In the genomic region with DNA sequence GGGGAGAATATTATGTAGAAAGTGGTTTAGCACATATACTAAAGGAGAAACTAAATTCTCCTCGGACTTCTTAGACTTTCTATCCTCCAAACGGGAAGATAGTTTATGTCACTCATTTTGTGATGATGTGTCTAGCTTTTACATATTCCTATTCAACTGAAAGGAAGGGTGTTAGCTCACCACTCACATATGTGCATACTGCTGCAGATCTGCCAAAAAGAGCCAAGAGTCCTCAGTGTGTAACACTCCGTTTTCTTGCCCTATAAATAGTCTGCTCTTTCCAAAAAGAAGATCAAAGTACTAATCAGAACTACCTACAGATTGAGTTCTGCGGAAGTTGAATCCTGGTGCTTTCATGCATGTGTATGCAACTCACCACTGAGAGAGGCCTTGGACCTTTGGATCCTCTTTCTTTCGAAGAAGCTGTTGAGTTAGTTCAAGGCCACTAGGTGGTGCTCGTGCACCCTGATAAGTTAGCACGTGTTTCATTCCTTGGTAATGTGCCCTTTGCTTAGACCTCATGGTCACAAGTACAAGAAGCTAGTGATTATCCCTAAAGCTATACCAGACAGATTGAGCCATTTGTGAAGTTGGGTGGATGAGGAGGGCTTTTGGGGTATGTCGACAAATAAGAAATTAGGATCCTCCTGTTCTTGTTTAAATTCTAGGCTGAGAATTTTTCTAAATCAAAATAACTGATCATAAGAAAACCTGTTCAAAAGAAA, we compare ENCODE assay signal across 8 cellular contexts. TPM values are rescaled to one million over a fixed set of nuclear protein-coding genes. Genes with fewer than 3 reads are reported as not detected.
DNase-seq lines count a peak whose midpoint lies in the region; ATAC-seq and TF ChIP-seq lines count a peak whose summit lies in the region.

No MANE protein-coding gene starts in this region.

- H3K36me3 Mint-ChIP-seq in CD8-positive, alpha-beta memory T cell = peaks cover 0 to 9% (median 0%) of the 10 kb centered on the region in 3 donors

- H3K27me3 ChIP-seq in CD8-positive, alpha-beta memory T cell (ENCODE audit: insufficient read depth, low read length, poor library complexity, severe bottlenecking) = no peaks in the 10 kb centered on the region

- POLR2A ChIA-PET in CD8-positive, alpha-beta memory T cell (lab: Charles Lee) = interaction anchor here (0.5 to 0.7 kb wide), 3 partner anchors 14 to 153 kb away, joined by 3 to 5 read pairs (median 4); no protein-coding TSS in a partner anchor

- peak overlapping the region in 1 of 8 donors; percentile 10 for H3K27ac Mint-ChIP-seq in CD8-positive, alpha-beta memory T cell

- no peaks in the 10 kb centered on the region for H3K9me3 ChIP-seq in CD8-positive, alpha-beta memory T cell (ENCODE audit: low read length)

- H3K9me3 Mint-ChIP-seq in CD8-positive, alpha-beta memory T cell = no peaks in the 10 kb centered on the region

- peak; percentile 96 for ATAC-seq in GM19455 (IDR thresholded peaks at IDR 0.05; ENCODE audit: unreplicated experiment)
- ATAC-seq in HG03565 (IDR thresholded peaks at IDR 0.05; ENCODE audit: unreplicated experiment) = peak; percentile 96

- H3K27me3 Mint-ChIP-seq in CD8-positive, alpha-beta memory T cell = no peaks in the 10 kb centered on the region

- H3K27ac ChIP-seq in CD8-positive, alpha-beta memory T cell (ENCODE audit: low read depth, low read length) = no peak overlapping the region

- no peaks in the 10 kb centered on the region for H3K4me1 ChIP-seq in CD8-positive, alpha-beta memory T cell (ENCODE audit: insufficient read depth, low read length)

- DNase-seq in CD8-positive, alpha-beta memory T cell = peak; percentile 59 to 82 (median 66)
- peak; percentile 86 for DNase-seq in NCI-H748 (lab: John Stamatoyannopoulos, UW; ENCODE audit: unreplicated experiment)
- peak; percentile 73 for DNase-seq in activated CD4-positive, alpha-beta T cell treated with anti-CD3 and anti-CD28 coated beads, Interleukin-2, amount 50 U/mL, for 1 hour
- DNase-seq in dermis blood vessel endothelial cell = peak; percentile 98
- peak; percentile 82 to 93 for DNase-seq in lower leg skin (ENCODE audit: low spot score in 2 of 2)
- peak; percentile 46 for DNase-seq in stimulated activated CD8-positive, alpha-beta memory T cell treated with anti-CD3 and anti-CD28 coated beads, Interleukin-12 subunit alpha, Interleukin-12 subunit beta, amount 100 ng/mL, for 4 hours (ENCODE audit: low read depth)

- TF ChIP-seq CTCF in lower leg skin (IDR thresholded peaks at IDR 0.05) = peak in 1 of 3 donors; percentile 57

- H3K4me1 Mint-ChIP-seq in CD8-positive, alpha-beta memory T cell = peaks cover 3 to 4% (median 4%) of the 10 kb centered on the region in 3 donors

- TF ChIP-seq POLR2A in lower leg skin (IDR thresholded peaks at IDR 0.05) = no peak

- H3K4me3 ChIP-seq in CD8-positive, alpha-beta memory T cell (ENCODE audit: low read length) = no peak overlapping the region
- no peak overlapping the region for H3K4me3 ChIP-seq in lower leg skin (ENCODE audit: low read depth, poor library complexity, severe bottlenecking)

- no peak overlapping the region for H3K4me3 Mint-ChIP-seq in CD8-positive, alpha-beta memory T cell

- CTCF ChIA-PET in CD8-positive, alpha-beta memory T cell (lab: Charles Lee) = interaction anchor here (0.7 to 9.8 kb wide), 39 partner anchors 8 to 554 kb away, joined by 3 to 346 read pairs (median 4); partner anchors contain the start of genes MPLKIP, RALA, SUGCT and YAE1

- 18 to 20% methylated on average over 8 of the region's 8 CpGs for WGBS in lower leg skin, 2 donors

- intact Hi-C loops in lower leg skin (cut with DNase I; ENCODE audit: low total_unique reads) = no loop called here

- H3K36me3 ChIP-seq in CD8-positive, alpha-beta memory T cell (ENCODE audit: insufficient read depth, low read length) = no peaks in the 10 kb centered on the region

RNA-seq across cellular contexts. Expression of gene YAE1, which starts 14.1 kb away (rescaled TPM):
- total RNA-seq in CD8-positive, alpha-beta memory T cell = 10 to 100 TPM; 13.4 to 14.2 TPM
- 12.7 TPM for polyA plus RNA-seq in CD8-positive, alpha-beta memory T cell
- total RNA-seq in dermis blood vessel endothelial cell (16.2 and 22.3 TPM in 2 replicates), lower leg skin (10 to 100 TPM; 13.2 to 18.4 (median 14.4) TPM)

RNA-seq across cellular contexts. Expression of gene RALA, which starts 43.1 kb away (rescaled TPM):
- total RNA-seq in CD8-positive, alpha-beta memory T cell = 10 to 100 TPM; 32.9 to 33.0 TPM
- 38.6 TPM for polyA plus RNA-seq in CD8-positive, alpha-beta memory T cell
- total RNA-seq in dermis blood vessel endothelial cell (36.9 and 49.4 TPM in 2 replicates), lower leg skin (10 to 100 TPM; 16.2 to 20.5 (median 19.0) TPM)

Comparison
In these comparisons a context has a peak if more than half of its experiments do, and no peak if none do; other contexts are left out.
1. DNase-seq: peak in every context shown above with its lines; median percentile 98 in dermis blood vessel endothelial cell; 88 in lower leg skin; 86 in NCI-H748; 73 in activated CD4-positive, alpha-beta T cell treated with anti-CD3 and anti-CD28 coated beads, Interleukin-2, amount 50 U/mL, for 1 hour; 66 in CD8-positive, alpha-beta memory T cell; 46 in stimulated activated CD8-positive, alpha-beta memory T cell treated with anti-CD3 and anti-CD28 coated beads, Interleukin-12 subunit alpha, Interleukin-12 subunit beta, amount 100 ng/mL, for 4 hours.